9 cellular contexts compared by ENCODE assay signal in genomic region chr2:170815311-170815710, GRCh38. TPM values are rescaled to one million over a fixed set of nuclear protein-coding genes. Genes with fewer than 3 reads are reported as not detected.
A peak's percentile ranks its signal among the peaks of the same experiment; 100 is the strongest.
DNase-seq lines count a peak whose midpoint lies in the region; ATAC-seq, FAIRE-seq and TF ChIP-seq lines count a peak whose summit lies in the region.
"Had no signal": no experiment of that assay in that cellular context is flagged by ENCODE, and none has a peak within 500 bp of the region (broad histone marks: within the 10 kb centered on the region; RNA-seq: fewer than 3 reads in every experiment).

No MANE protein-coding gene starts in this region.

- no peak overlapping the region for H3K4me3 ChIP-seq in A549

- POLR2A ChIA-PET in A549 (lab: Yijun Ruan, JAX) (no interaction called here), activated B cell treated with CpG ODN at 0.5 μM for 24 hours (lab: Charles Lee) (no interaction called here)

- H3K4me3 Mint-ChIP-seq in activated B cell treated with CpG ODN at 0.5 μM for 24 hours (peak overlapping the region; percentile 70), immature natural killer cell (peak overlapping the region; percentile 48 to 69 (median 55))

- TF ChIP-seq POLR2A in A549 (IDR thresholded peaks at IDR 0.05; ENCODE audit: low read length): no peak

- intact Hi-C loops in activated B cell treated with CpG ODN at 0.5 μM for 24 hours (cut with micrococcal nuclease): loop anchor here (1.0 to 10.0 kb wide), 5 partner anchors 45 to 1361 kb away; partner anchors contain the start of genes DLX2, ERICH2 and SP5

- no peaks in the 10 kb centered on the region for H3K9me3 ChIP-seq in A549

- H3K27ac Mint-ChIP-seq in activated B cell treated with CpG ODN at 0.5 μM for 24 hours (no peak overlapping the region), immature natural killer cell (peak overlapping the region in 1 of 6 donors; percentile 52)

- FAIRE-seq in A549 (lab: Jason Lieb, UNC): no peak

- ATAC-seq in A549: 0 out of 6 replicates have a peak, but pooled peaks of 1 of the 2 experiments have one; percentile 1
- ATAC-seq in GM18511 (IDR thresholded peaks at IDR 0.05; ENCODE audit: unreplicated experiment): peak; percentile 9
- no peak for ATAC-seq in activated B cell treated with CpG ODN at 0.5 μM for 24 hours (ENCODE audit: low read depth)
- ATAC-seq in GM18502 (IDR thresholded peaks at IDR 0.05; ENCODE audit: poor library complexity, unreplicated experiment): no peak
- ATAC-seq in esophagus mucosa: no peak

- TF ChIP-seq CTCF in A549 (IDR thresholded peaks at IDR 0.05) (no peak), activated B cell treated with CpG ODN at 0.5 μM for 24 hours (IDR thresholded peaks at IDR 0.05) (no peak)

- H3K27ac ChIP-seq in A549: no peak overlapping the region

- CTCF ChIA-PET in A549 (lab: Yijun Ruan, JAX): interaction anchor here (0.6 to 6.8 kb wide), 42 partner anchors 8 to 1367 kb away, joined by 3 to 95 read pairs (median 5); partner anchors contain the start of gene ERICH2
- CTCF ChIA-PET in activated B cell treated with CpG ODN at 0.5 μM for 24 hours (lab: Charles Lee): interaction anchor here (1.0 to 3.6 kb wide), 3 partner anchors 9 to 453 kb away, joined by 3 to 11 read pairs (median 4); no protein-coding TSS in a partner anchor

- DNase-seq in A549 (ENCODE audit: low read depth in 1 of 2, low spot score in 1 of 2) (no peak), activated B cell treated with CpG ODN at 0.5 μM for 24 hours (no peak), immature natural killer cell (no peak), putamen (ENCODE audit: low spot score) (no peak), NCI-H1092 treated with DMSO at 0.1 percent for 48 hours (lab: John Stamatoyannopoulos, UW) (no peak)

- H3K36me3 Mint-ChIP-seq in activated B cell treated with CpG ODN at 0.5 μM for 24 hours (ENCODE audit: low read depth) (no peaks in the 10 kb centered on the region), immature natural killer cell (no peaks in the 10 kb centered on the region)

- peaks cover 44% of the 10 kb centered on the region for H3K4me1 Mint-ChIP-seq in activated B cell treated with CpG ODN at 0.5 μM for 24 hours
- H3K4me1 Mint-ChIP-seq in immature natural killer cell: peaks cover 39 to 46% of the 10 kb centered on the region in 2 donors

- peaks cover 22% of the 10 kb centered on the region for H3K4me1 ChIP-seq in A549

- H3K9me3 Mint-ChIP-seq in activated B cell treated with CpG ODN at 0.5 μM for 24 hours (no peaks in the 10 kb centered on the region), immature natural killer cell (no peaks in the 10 kb centered on the region)

- peak overlapping the region; percentile 98 for H3K4me2 ChIP-seq in A549

- 25% methylated on average over 19 of the region's 19 CpGs for WGBS in A549 (ENCODE audit: missing lambda C conversion rate)

- no peak for TF ChIP-seq EP300 in A549 (IDR thresholded peaks at IDR 0.05)

- TF ChIP-seq RAD21 in A549 (conservative IDR thresholded peaks at IDR 0.05 in 1 of 2, IDR thresholded peaks at IDR 0.05 in 1 of 2): no peak

- H3K27me3 Mint-ChIP-seq in activated B cell treated with CpG ODN at 0.5 μM for 24 hours (peaks cover 59% of the 10 kb centered on the region), immature natural killer cell (ENCODE audit: low read depth in 3 of 3) (peaks cover 37 to 55% (median 51%) of the 10 kb centered on the region in 3 donors)

TF ChIP-seq in A549, 52 proteins besides CTCF, POLR2A, EP300 and RAD21:
- TF ChIP-seq, protein P1, sequence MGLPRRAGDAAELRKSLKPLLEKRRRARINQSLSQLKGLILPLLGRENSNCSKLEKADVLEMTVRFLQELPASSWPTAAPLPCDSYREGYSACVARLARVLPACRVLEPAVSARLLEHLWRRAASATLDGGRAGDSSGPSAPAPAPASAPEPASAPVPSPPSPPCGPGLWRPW (IDR thresholded peaks at IDR 0.05): no peak
- no peak for TF ChIP-seq SMC3 (IDR thresholded peaks at IDR 0.05)
- no peak for TF ChIP-seq FOXS1 (CRISPR knock-in tag; IDR thresholded peaks at IDR 0.05)

RNA-seq across cellular contexts. Expression of gene GAD1, which starts 1.4 kb away (rescaled TPM):
- polyA plus RNA-seq in A549 (2011; rRNA removed) (0.41 and 0.48 TPM in 2 replicates), A549 (2017; fragmentation: RNase III; extraction: RNeasy Plus Mini Kit Qiagen cat#74134 plus additional on column Dnase treatment) (0.13 to 0.26 TPM (median 0.15 TPM) in 3 replicates), immature natural killer cell (not detected)
- polyA plus RNA-seq in A549 (2012; cell fraction: cytosol; rRNA removed): 0.36 and 0.79 TPM in 2 replicates
- 0.60 and 0.91 TPM in 2 replicates for polyA plus RNA-seq in A549 (2012; cell fraction: nucleus; rRNA removed)
- polyA minus RNA-seq in A549 (2011; rRNA and poly(A)+ RNA removed): 0.29 TPM in 1 of 2 replicates, not detected in the other
- total RNA-seq in activated B cell treated with CpG ODN at 0.5 μM for 24 hours (not detected in 2 replicates), esophagus mucosa (1.1 TPM)

RNA-seq across cellular contexts. Expression of gene ERICH2, which starts 45.1 kb away (rescaled TPM):
- not detected in 2 replicates for polyA plus RNA-seq in A549 (2011; rRNA removed)
- not detected in 2 replicates for polyA plus RNA-seq in A549 (2012; cell fraction: cytosol; rRNA removed)
- polyA plus RNA-seq in A549 (2012; cell fraction: nucleus; rRNA removed): not detected in 2 replicates
- not detected in 3 replicates for polyA plus RNA-seq in A549 (2017; fragmentation: RNase III; extraction: RNeasy Plus Mini Kit Qiagen cat#74134 plus additional on column Dnase treatment)
- not detected in 2 replicates for polyA minus RNA-seq in A549 (2011; rRNA and poly(A)+ RNA removed)
- not detected in 2 replicates for total RNA-seq in activated B cell treated with CpG ODN at 0.5 μM for 24 hours
- not detected for polyA plus RNA-seq in immature natural killer cell
- not detected for total RNA-seq in esophagus mucosa
- total RNA-seq: dermis microvascular lymphatic vessel endothelial cell had no signal
